In genomic region chr20:59993736-59994484, GRCh38 we compare ENCODE assay signal across 17 cellular contexts. TPM values are rescaled to one million over a fixed set of nuclear protein-coding genes. Genes with fewer than 3 reads are reported as not detected.
DNase-seq lines count a peak whose midpoint lies in the region; TF ChIP-seq lines count a peak whose summit lies in the region.
"Had no signal": no experiment of that assay in that cellular context is flagged by ENCODE, and none has a peak within 500 bp of the region (broad histone marks: within the 10 kb centered on the region; RNA-seq: fewer than 3 reads in every experiment).

No MANE protein-coding gene starts in this region.

- peaks cover 2% of the 10 kb centered on the region for H3K27me3 Mint-ChIP-seq in activated CD4-positive, alpha-beta T cell treated with anti-CD3 and anti-CD28 coated beads, Interleukin-2, amount 10 ng/mL, durations not matched to agents 24 days and 14 days

- H3K27me3 ChIP-seq in mammary epithelial cell (ENCODE audit: insufficient read depth, low read length) = no peaks in the 10 kb centered on the region
- H3K27me3 ChIP-seq in smooth muscle cell (ENCODE audit: low read depth) = no peaks in the 10 kb centered on the region

- H3K4me1 ChIP-seq in mammary epithelial cell (ENCODE audit: insufficient read depth, low read length) (peaks cover 19% of the 10 kb centered on the region), smooth muscle cell (ENCODE audit: low read depth) (no peaks in the 10 kb centered on the region)

- peak; percentile 39 for DNase-seq in activated CD4-positive, alpha-beta T cell treated with anti-CD3 and anti-CD28 coated beads, Interleukin-2, amount 10 ng/mL, durations not matched to agents 24 days and 14 days
- no peak for DNase-seq in activated CD4-positive, alpha-beta T cell treated with anti-CD3 and anti-CD28 coated beads for 48 hours
- no peak for DNase-seq in mammary epithelial cell
- DNase-seq in iPS-NIHi11 (ENCODE audit: low spot score) = peak; percentile 25
- no peak for DNase-seq in smooth muscle cell (lab: John Stamatoyannopoulos, UW; ENCODE audit: unreplicated experiment)
- no peak for DNase-seq in GM19238 (ENCODE audit: insufficient read length, low spot score)
- DNase-seq in glomerular visceral epithelial cell (ENCODE audit: extremely low spot score) = no peak
- no peak for DNase-seq in hepatic stellate cell (ENCODE audit: low spot score)
- DNase-seq: 8988T; activated CD4-positive, alpha-beta T cell treated with anti-CD3 and anti-CD28 coated beads, Interleukin-2, amount 50 U/mL, for 48 hours; activated T-cell treated with anti-CD3 and anti-CD28 coated beads, Interleukin-2, amount 50 U/mL, for 72 hours; central memory CD4-positive, alpha-beta T cell; occipital lobe; T1000 had no signal

- intact Hi-C loops in activated CD4-positive, alpha-beta T cell treated with anti-CD3 and anti-CD28 coated beads, Interleukin-2, amount 10 ng/mL, durations not matched to agents 24 days and 14 days (cut with micrococcal nuclease) = no loop called here
- intact Hi-C loops in mammary epithelial cell (cut with micrococcal nuclease) = loop anchor here (5.0 kb wide), 1 partner anchor 58 kb away; no protein-coding TSS in a partner anchor

- H3K36me3 Mint-ChIP-seq in activated CD4-positive, alpha-beta T cell treated with anti-CD3 and anti-CD28 coated beads, Interleukin-2, amount 10 ng/mL, durations not matched to agents 24 days and 14 days (ENCODE audit: low read depth) = no peaks in the 10 kb centered on the region

- H3K4me3 ChIP-seq in mammary epithelial cell (replicated peaks in 1 of 3; ENCODE audit: insufficient read depth in 1 of 3, low read depth in 2 of 3, low read length in 3 of 3) (no peak overlapping the region), smooth muscle cell (peak overlapping the region; percentile 40)
- H3K4me3 ChIP-seq: SJCRH30 had no signal

- no peak overlapping the region for H3K9ac ChIP-seq in mammary epithelial cell (ENCODE audit: insufficient read depth, low read length)
- peak overlapping the region; percentile 24 for H3K9ac ChIP-seq in smooth muscle cell (ENCODE audit: low read depth)

- no TSS peak for BruUV-seq in mammary epithelial cell (replicated peaks; lab: Mats Ljungman, UMichigan)

- H3K27ac Mint-ChIP-seq in activated CD4-positive, alpha-beta T cell treated with anti-CD3 and anti-CD28 coated beads, Interleukin-2, amount 10 ng/mL, durations not matched to agents 24 days and 14 days = no peak overlapping the region
- H3K27ac Mint-ChIP-seq: activated T-cell treated with anti-CD3 and anti-CD28 coated beads, Interleukin-2, amount 50 U/mL, for 72 hours had no signal

- 78% methylated on average over 15 of the region's 19 CpGs for WGBS in mammary epithelial cell (ENCODE audit: low coverage, missing lambda C conversion rate)
- WGBS in smooth muscle cell (ENCODE audit: low lambda C conversion rate) = 17% methylated on average over 19 of the region's 19 CpGs

- in situ Hi-C loops in mammary epithelial cell (cut with MboI; ENCODE audit: low sequenced_read_pairs in 2 of 2) = no loop called here

- dilution Hi-C loops in mammary epithelial cell (cut with HindIII; ENCODE audit: low sequenced_read_pairs) = no loop called here

- no peak overlapping the region for H3K4me2 ChIP-seq in mammary epithelial cell (ENCODE audit: insufficient read depth, low read depth, low read length)
- peak overlapping the region; percentile 83 for H3K4me2 ChIP-seq in smooth muscle cell

- no peak overlapping the region for H3K4me3 Mint-ChIP-seq in activated CD4-positive, alpha-beta T cell treated with anti-CD3 and anti-CD28 coated beads, Interleukin-2, amount 10 ng/mL, durations not matched to agents 24 days and 14 days
- H3K4me3 Mint-ChIP-seq: activated T-cell treated with anti-CD3 and anti-CD28 coated beads, Interleukin-2, amount 50 U/mL, for 72 hours had no signal

- H2AFZ ChIP-seq in mammary epithelial cell (ENCODE audit: low read depth, low read length) (no peak overlapping the region), smooth muscle cell (ENCODE audit: low read depth) (peak overlapping the region; percentile 74)

- H3K4me1 Mint-ChIP-seq in activated CD4-positive, alpha-beta T cell treated with anti-CD3 and anti-CD28 coated beads, Interleukin-2, amount 10 ng/mL, durations not matched to agents 24 days and 14 days = peaks cover 2% of the 10 kb centered on the region

- H3F3A ChIP-seq in smooth muscle cell (ENCODE audit: low read depth) = no peaks in the 10 kb centered on the region

- TF ChIP-seq CTCF in mammary epithelial cell (conservative IDR thresholded peaks at IDR 0.05 in 1 of 2, IDR thresholded peaks at IDR 0.05 in 1 of 2; ENCODE audit: extremely low read depth in 1 of 2, insufficient read depth in 1 of 2, low read depth in 1 of 2, low read length in 2 of 2) = no peak
- no peak for TF ChIP-seq CTCF in smooth muscle cell (IDR thresholded peaks at IDR 0.05; ENCODE audit: borderline replicate concordance, insufficient read depth, poor library complexity, severe bottlenecking)

- H4K20me1 ChIP-seq in mammary epithelial cell (ENCODE audit: insufficient read depth, low read length) (no peaks in the 10 kb centered on the region), smooth muscle cell (ENCODE audit: low read depth) (no peaks in the 10 kb centered on the region)

- H3K36me3 ChIP-seq in mammary epithelial cell (ENCODE audit: insufficient read depth, low read length) (no peaks in the 10 kb centered on the region), smooth muscle cell (ENCODE audit: low read depth) (no peaks in the 10 kb centered on the region)
- H3K36me3 ChIP-seq: SJCRH30 had no signal

- H3K79me2 ChIP-seq in mammary epithelial cell (ENCODE audit: insufficient read depth, low read length) = no peaks in the 10 kb centered on the region
- no peaks in the 10 kb centered on the region for H3K79me2 ChIP-seq in smooth muscle cell (ENCODE audit: low read depth)

- peaks cover 3% of the 10 kb centered on the region for H3K9me3 Mint-ChIP-seq in activated CD4-positive, alpha-beta T cell treated with anti-CD3 and anti-CD28 coated beads, Interleukin-2, amount 10 ng/mL, durations not matched to agents 24 days and 14 days
- H3K9me3 Mint-ChIP-seq: activated T-cell treated with anti-CD3 and anti-CD28 coated beads, Interleukin-2, amount 50 U/mL, for 72 hours had no signal

- CTCF ChIA-PET in mammary epithelial cell (lab: Charles Lee; ENCODE audit: low non-redundant PET) = no interaction called here

- H3K9me3 ChIP-seq in mammary epithelial cell (replicated peaks; ENCODE audit: insufficient read depth, low read length) (no peaks in the 10 kb centered on the region), smooth muscle cell (replicated peaks; ENCODE audit: low read depth) (no peaks in the 10 kb centered on the region)
- H3K9me3 ChIP-seq: SJCRH30 had no signal

- peak overlapping the region; percentile 28 for H3K27ac ChIP-seq in mammary epithelial cell (ENCODE audit: insufficient read depth, low read depth, low read length)
- H3K27ac ChIP-seq in smooth muscle cell (ENCODE audit: low read depth) = no peak overlapping the region
- H3K27ac ChIP-seq: C4-2B, SJCRH30 had no signal

RNA-seq across cellular contexts. Expression of gene CDH26, which starts 35.7 kb away (rescaled TPM):
- total RNA-seq in activated CD4-positive, alpha-beta T cell treated with anti-CD3 and anti-CD28 coated beads, Interleukin-2, amount 10 ng/mL, durations not matched to agents 24 days and 14 days = 0.47 and 0.71 TPM in 2 replicates
- total RNA-seq in mammary epithelial cell = under 1 TPM; 0.33 to 0.66 TPM
- 0.46 TPM for polyA plus RNA-seq in mammary epithelial cell
- 1.8 TPM for polyA minus RNA-seq in mammary epithelial cell
- 1.2 TPM in 2 replicates for total RNA-seq in smooth muscle cell
- polyA plus RNA-seq in smooth muscle cell = 0.18 TPM in 1 of 2 replicates, not detected in the other
- total RNA-seq: glomerular endothelial cell had no signal

RNA-seq across cellular contexts. Expression of gene FAM217B, which starts 53.7 kb away (rescaled TPM):
- total RNA-seq in activated CD4-positive, alpha-beta T cell treated with anti-CD3 and anti-CD28 coated beads, Interleukin-2, amount 10 ng/mL, durations not matched to agents 24 days and 14 days = 26.6 and 29.0 TPM in 2 replicates
- total RNA-seq in mammary epithelial cell (10 to 100 TPM in 1 of 2 donors, 1 to 10 TPM in 1; 6.8 to 13.7 TPM), smooth muscle cell (6.4 and 7.7 TPM in 2 replicates)
- polyA plus RNA-seq in mammary epithelial cell (7.0 TPM), smooth muscle cell (14.2 and 14.8 TPM in 2 replicates)
- 12.0 TPM for polyA minus RNA-seq in mammary epithelial cell

RNA-seq across cellular contexts. Expression of gene PPP1R3D, which starts 53.8 kb away (rescaled TPM):
- 6.1 and 6.4 TPM in 2 replicates for total RNA-seq in activated CD4-positive, alpha-beta T cell treated with anti-CD3 and anti-CD28 coated beads, Interleukin-2, amount 10 ng/mL, durations not matched to agents 24 days and 14 days
- 1 to 10 TPM; 6.4 to 6.8 TPM for total RNA-seq in mammary epithelial cell
- 2.8 TPM for polyA plus RNA-seq in mammary epithelial cell
- 5.4 TPM for polyA minus RNA-seq in mammary epithelial cell
- 4.9 and 5.1 TPM in 2 replicates for total RNA-seq in smooth muscle cell
- 1.9 and 2.6 TPM in 2 replicates for polyA plus RNA-seq in smooth muscle cell

Comparison
In these comparisons a context has a peak if more than half of its experiments do, and no peak if none do; other contexts are left out.
1. DNase-seq: peak in activated CD4-positive, alpha-beta T cell treated with anti-CD3 and anti-CD28 coated beads, Interleukin-2, amount 10 ng/mL, durations not matched to agents 24 days and 14 days (single experiment) and iPS-NIHi11 (single experiment); none in activated CD4-positive, alpha-beta T cell treated with anti-CD3 and anti-CD28 coated beads for 48 hours (single experiment), mammary epithelial cell (single experiment), smooth muscle cell (single experiment), GM19238 (single experiment), glomerular visceral epithelial cell (single experiment) and hepatic stellate cell (single experiment).